11 cellular contexts compared by ENCODE assay signal in the genomic region with DNA sequence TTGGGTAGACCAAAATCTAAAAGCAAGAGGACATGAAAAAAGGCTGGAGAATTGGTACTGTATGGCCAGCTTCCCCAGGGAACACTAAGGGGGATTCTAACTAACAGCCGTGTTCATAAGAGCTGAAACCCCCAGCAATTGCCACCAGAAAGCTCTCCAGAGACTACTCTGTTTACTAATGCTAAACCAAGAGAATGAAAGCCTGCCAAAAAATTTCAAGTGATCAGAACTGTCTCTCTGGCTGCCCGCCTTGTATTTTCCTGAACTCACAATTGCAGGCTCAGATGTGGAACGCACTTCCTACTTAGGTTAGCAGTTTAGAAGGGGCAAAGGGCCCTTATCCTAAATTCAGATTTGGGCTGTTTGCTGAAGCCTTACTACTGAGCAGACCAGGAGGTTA. TPM values are rescaled to one million over a fixed set of nuclear protein-coding genes. Genes with fewer than 3 reads are reported as not detected.
A peak's percentile ranks its signal among the peaks of the same experiment; 100 is the strongest.
DNase-seq lines count a peak whose midpoint lies in the region; ATAC-seq, FAIRE-seq and TF ChIP-seq lines count a peak whose summit lies in the region.
"Had no signal": no experiment of that assay in that cellular context is flagged by ENCODE, and none has a peak within 500 bp of the region (broad histone marks: within the 10 kb centered on the region; RNA-seq: fewer than 3 reads in every experiment).

No MANE protein-coding gene starts in this region.

- peaks cover 10% of the 10 kb centered on the region for H3K36me3 ChIP-seq in cardiac muscle cell
- peaks cover 3 to 6% of the 10 kb centered on the region in 2 experiments for H3K36me3 ChIP-seq in trophoblast cell (ENCODE audit: control insufficient read depth in 1 of 2, insufficient read depth in 2 of 2, low read length in 2 of 2)
- H3K36me3 ChIP-seq: gastroesophageal sphincter had no signal

- no peak overlapping the region for H3K14ac ChIP-seq in trophoblast cell (ENCODE audit: low read length)

- H3K27me3 ChIP-seq in cardiac muscle cell (no peaks in the 10 kb centered on the region), trophoblast cell (ENCODE audit: insufficient read depth, low read length) (no peaks in the 10 kb centered on the region)
- H3K27me3 ChIP-seq: gastroesophageal sphincter had no signal

- H4K91ac ChIP-seq in trophoblast cell (ENCODE audit: low read depth, low read length), result no peak overlapping the region

- peaks cover 7% of the 10 kb centered on the region for H3K79me1 ChIP-seq in trophoblast cell (ENCODE audit: low read length)

- in situ Hi-C loops in G401 (cut with HindIII; ENCODE audit: low sequenced_read_pairs), result no loop called here

- H3K23ac ChIP-seq in trophoblast cell (ENCODE audit: low read length), result no peak overlapping the region

- POLR2A ChIA-PET in activated CD4-positive, alpha-beta T cell treated with anti-CD3 and anti-CD28 coated beads, Interleukin-2, amount 10 ng/mL, durations not matched to agents 7 days and 5 days (lab: Charles Lee), result no interaction called here

- H3K27me3 Mint-ChIP-seq in activated CD4-positive, alpha-beta T cell treated with anti-CD3 and anti-CD28 coated beads, Interleukin-2, amount 10 ng/mL, durations not matched to agents 7 days and 5 days, result peaks cover 2% of the 10 kb centered on the region

- H2AK5ac ChIP-seq in trophoblast cell (ENCODE audit: low read length), result no peak overlapping the region

- H3K27ac Mint-ChIP-seq in activated CD4-positive, alpha-beta T cell treated with anti-CD3 and anti-CD28 coated beads, Interleukin-2, amount 10 ng/mL, durations not matched to agents 7 days and 5 days, result no peak overlapping the region
- H3K27ac Mint-ChIP-seq: activated naive CD4-positive, alpha-beta T cell treated with anti-CD3 and anti-CD28 coated beads, Interleukin-2, amount 50 U/mL, for 24 hours had no signal

- H3K36me3 Mint-ChIP-seq in activated CD4-positive, alpha-beta T cell treated with anti-CD3 and anti-CD28 coated beads, Interleukin-2, amount 10 ng/mL, durations not matched to agents 7 days and 5 days (ENCODE audit: low read depth), result no peaks in the 10 kb centered on the region

- no peak overlapping the region for H2AFZ ChIP-seq in trophoblast cell (ENCODE audit: insufficient read depth, low read length, poor library complexity)

- no peaks in the 10 kb centered on the region for H3K4me1 Mint-ChIP-seq in activated CD4-positive, alpha-beta T cell treated with anti-CD3 and anti-CD28 coated beads, Interleukin-2, amount 10 ng/mL, durations not matched to agents 7 days and 5 days
- H3K4me1 Mint-ChIP-seq: activated naive CD4-positive, alpha-beta T cell treated with anti-CD3 and anti-CD28 coated beads, Interleukin-2, amount 50 U/mL, for 24 hours had no signal

- CTCF ChIA-PET in activated CD4-positive, alpha-beta T cell treated with anti-CD3 and anti-CD28 coated beads, Interleukin-2, amount 10 ng/mL, durations not matched to agents 7 days and 5 days (lab: Charles Lee), result no interaction called here

- H2BK5ac ChIP-seq in trophoblast cell (ENCODE audit: low read depth, low read length, poor library complexity), result no peak overlapping the region

- H3K9me3 ChIP-seq in cardiac muscle cell (ENCODE audit: low read depth) (no peaks in the 10 kb centered on the region), trophoblast cell (ENCODE audit: insufficient read depth, low read depth, low read length) (no peaks in the 10 kb centered on the region)
- H3K9me3 ChIP-seq: gastroesophageal sphincter had no signal

- peaks cover 27% of the 10 kb centered on the region for H3K4me1 ChIP-seq in cardiac muscle cell (ENCODE audit: low read depth)
- peaks cover 7 to 23% of the 10 kb centered on the region in 2 experiments for H3K4me1 ChIP-seq in trophoblast cell (ENCODE audit: control insufficient read depth in 1 of 2, insufficient read depth in 2 of 2, low read length in 2 of 2)

- no peak overlapping the region for H2BK12ac ChIP-seq in trophoblast cell (ENCODE audit: low read length)

- no peak overlapping the region for H3K4me3 Mint-ChIP-seq in activated CD4-positive, alpha-beta T cell treated with anti-CD3 and anti-CD28 coated beads, Interleukin-2, amount 10 ng/mL, durations not matched to agents 7 days and 5 days
- H3K4me3 Mint-ChIP-seq: activated naive CD4-positive, alpha-beta T cell treated with anti-CD3 and anti-CD28 coated beads, Interleukin-2, amount 50 U/mL, for 24 hours had no signal

- no peak overlapping the region for H3K4me2 ChIP-seq in trophoblast cell (ENCODE audit: low read length)

- no peak for TF ChIP-seq CTCF in cardiac muscle cell (IDR thresholded peaks at IDR 0.05; ENCODE audit: low read depth, low read length)

- peak overlapping the region; percentile 39 for H3K4ac ChIP-seq in trophoblast cell (ENCODE audit: low read depth, low read length)

- no peak overlapping the region for H3K18ac ChIP-seq in trophoblast cell (ENCODE audit: low read length)

- H3K27ac ChIP-seq in cardiac muscle cell (peak overlapping the region; percentile 68), trophoblast cell (ENCODE audit: low read depth, low read length) (no peak overlapping the region)

- no peak overlapping the region for H2BK120ac ChIP-seq in trophoblast cell (ENCODE audit: insufficient read depth, low read length, poor library complexity)

- no peak overlapping the region for H3K9ac ChIP-seq in trophoblast cell (ENCODE audit: low read length)

- H4K8ac ChIP-seq in trophoblast cell (ENCODE audit: low read depth, low read length), result no peak overlapping the region

- no peaks in the 10 kb centered on the region for H3K9me3 Mint-ChIP-seq in activated CD4-positive, alpha-beta T cell treated with anti-CD3 and anti-CD28 coated beads, Interleukin-2, amount 10 ng/mL, durations not matched to agents 7 days and 5 days

- peak; percentile 48 for DNase-seq in G401 (ENCODE audit: low spot score)
- DNase-seq in NCI-H69 (lab: John Stamatoyannopoulos, UW), result peak; percentile 31
- DNase-seq in cardiac muscle cell (ENCODE audit: low read depth in 1 of 2, low spot score in 1 of 2), result peak in 1 of 2 donors; percentile 49
- DNase-seq in trophoblast cell, result no peak
- DNase-seq in GM19239 (ENCODE audit: insufficient read length, low spot score), result no peak
- no peak for DNase-seq in activated CD4-positive, alpha-beta T cell treated with anti-CD3 and anti-CD28 coated beads, Interleukin-2, amount 10 ng/mL, durations not matched to agents 7 days and 5 days
- no peak for DNase-seq in NCI-H748 treated with DMSO at 0.1 percent for 48 hours (lab: John Stamatoyannopoulos, UW)
- DNase-seq: NCI-H2081 treated with DMSO at 0.1 percent for 48 hours had no signal

- no peak overlapping the region for H4K12ac ChIP-seq in trophoblast cell (ENCODE audit: low read depth, low read length)

- ATAC-seq in HG03196 (IDR thresholded peaks at IDR 0.05; ENCODE audit: unreplicated experiment), result no peak
- ATAC-seq: gastroesophageal sphincter had no signal

- no peak for FAIRE-seq in GM19239 (lab: Jason Lieb, UNC)

- H3K79me2 ChIP-seq in trophoblast cell (ENCODE audit: control insufficient read depth, insufficient read depth, low read length, poor library complexity), result peaks cover 9% of the 10 kb centered on the region

- no CpG with 5 or more reads among the region's 3 CpGs for WGBS in trophoblast cell (ENCODE audit: extremely low coverage, insufficient coverage, insufficient read length)

- H3K4me3 ChIP-seq in cardiac muscle cell, result no peak overlapping the region
- no peak overlapping the region for H3K4me3 ChIP-seq in trophoblast cell (ENCODE audit: low read depth, low read length)
- H3K4me3 ChIP-seq: gastroesophageal sphincter had no signal

RNA-seq across cellular contexts. Expression of a gene that starts 24.1 kb away (rescaled TPM):
- total RNA-seq in G401 (2014; rRNA removed; shearing (Covaris generic)), result 57.8 and 147 TPM in 2 replicates
- 152 and 194 TPM in 2 replicates for total RNA-seq in cardiac muscle cell
- 147 and 159 TPM in 2 replicates for polyA plus RNA-seq in cardiac muscle cell
- 132 and 148 TPM in 2 replicates for polyA plus RNA-seq in trophoblast cell (2013)
- 10 to 100 TPM in 1 of 2 experiments, 1 to 10 TPM in 1; 8.3 to 10.3 TPM for total RNA-seq in activated CD4-positive, alpha-beta T cell treated with anti-CD3 and anti-CD28 coated beads, Interleukin-2, amount 10 ng/mL, durations not matched to agents 7 days and 5 days

Comparison
In these comparisons a context has a peak if more than half of its experiments do, and no peak if none do; other contexts are left out.
1. DNase-seq: peak in G401 (single experiment) and NCI-H69 (single experiment); none in trophoblast cell (0 of 2), GM19239 (single experiment), activated CD4-positive, alpha-beta T cell treated with anti-CD3 and anti-CD28 coated beads, Interleukin-2, amount 10 ng/mL, durations not matched to agents 7 days and 5 days (single experiment) and NCI-H748 treated with DMSO at 0.1 percent for 48 hours (single experiment).